Comparison of ENCODE assay signal across 15 cellular contexts in genomic region chr16:81846105-81846504, GRCh38.
"Had no signal": no experiment of that assay in that cellular context is flagged by ENCODE, and none has a peak within 500 bp of the region (broad histone marks: within the 10 kb centered on the region; RNA-seq: fewer than 3 reads in every experiment).

No MANE protein-coding gene starts in this region.

- H3K9me3 ChIP-seq: thoracic aorta, uterus had no signal

- ATAC-seq: activated CD4-positive, CD25-positive, alpha-beta regulatory T cell treated with anti-CD3 and anti-CD28 coated beads, Interleukin-2, amount 50 U/mL, for 24 hours; activated CD8-positive, alpha-beta memory T cell treated with anti-CD3 and anti-CD28 coated beads, Interleukin-2, amount 10 ng/mL, durations not matched to agents 7 days and 5 days; sciatic nerve; T-helper 17 cell had no signal

- FAIRE-seq: endometrium had no signal

- H3K27ac ChIP-seq: dorsolateral prefrontal cortex, esophagus muscularis mucosa, stomach, thoracic aorta, uterus had no signal

- H3K27me3 ChIP-seq: stomach, uterus had no signal

- DNase-seq: activated CD8-positive, alpha-beta memory T cell treated with anti-CD3 and anti-CD28 coated beads, Interleukin-2, amount 10 ng/mL, durations not matched to agents 7 days and 5 days; activated gamma-delta T cell; activated T-cell treated with anti-CD3 and anti-CD28 coated beads, Interleukin-2, amount 50 U/mL, for 24 hours; dorsolateral prefrontal cortex; nephron progenitor cell; stimulated activated CD4-positive, alpha-beta T cell treated with anti-CD3 and anti-CD28 coated beads, Interleukin-4, amount 100 ng/mL, for 1 hour; stimulated activated CD8-positive, alpha-beta memory T cell treated with anti-CD3 and anti-CD28 coated beads, Interleukin-4, amount 100 ng/mL, for 48 hours; stomach; T-helper 17 cell; uterus had no signal

- H3K4me1 ChIP-seq: esophagus muscularis mucosa, uterus had no signal

- H3K4me3 ChIP-seq: dorsolateral prefrontal cortex, esophagus muscularis mucosa, stomach, thoracic aorta, uterus had no signal

- H3K36me3 ChIP-seq: esophagus muscularis mucosa, stomach, thoracic aorta, uterus had no signal
